In the genomic region with DNA sequence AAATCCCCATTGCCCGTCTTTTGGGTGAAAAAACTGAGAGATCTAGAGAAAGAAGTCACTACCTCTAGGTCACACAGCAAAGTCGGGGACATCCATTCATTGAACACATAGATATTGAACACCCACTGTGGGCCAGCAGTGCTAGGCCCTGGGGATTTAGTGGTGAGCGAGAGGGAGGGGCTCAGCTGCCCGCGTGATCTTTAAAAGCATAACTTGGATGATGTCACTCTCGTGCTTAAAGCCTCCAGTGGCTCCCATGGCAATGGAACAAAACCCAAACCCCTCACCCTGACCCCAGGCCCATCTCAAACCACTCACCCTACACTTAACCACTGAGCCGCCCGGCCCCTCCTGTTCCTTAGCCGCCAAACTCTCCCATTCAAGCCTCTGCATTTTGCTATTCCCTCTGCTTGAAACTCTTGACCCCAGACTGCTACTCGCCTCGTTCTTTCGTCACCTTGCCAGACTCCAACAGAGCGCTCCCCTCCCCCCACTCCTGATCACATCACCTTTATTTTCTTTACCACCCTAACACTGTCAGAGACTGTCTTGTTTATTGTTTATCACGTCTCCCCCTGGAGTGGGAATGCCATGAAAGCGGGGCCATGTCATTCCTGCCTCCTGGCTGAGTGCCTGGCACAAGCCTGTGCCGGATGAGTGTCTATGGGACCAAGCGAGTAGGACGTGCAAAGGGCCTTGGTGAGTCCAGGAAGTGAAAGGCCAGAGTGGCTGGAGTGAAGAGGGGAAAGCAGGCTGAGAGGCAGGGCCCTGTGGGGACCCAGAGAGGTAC, we compare ENCODE assay signal across 6 cellular contexts. TPM values are rescaled to one million over a fixed set of nuclear protein-coding genes. Genes with fewer than 3 reads are reported as not detected.
DNase-seq lines count a peak whose midpoint lies in the region; FAIRE-seq and TF ChIP-seq lines count a peak whose summit lies in the region.

No MANE protein-coding gene starts in this region.

- H2AK5ac ChIP-seq in neuronal stem cell (ENCODE audit: low read depth, low read length) = peak overlapping the region; percentile 74

- H3K18ac ChIP-seq in neuronal stem cell (ENCODE audit: low read length) = peak overlapping the region; percentile 48

- peak overlapping the region; percentile 97 for H2AFZ ChIP-seq in neuronal stem cell (ENCODE audit: low read length)

- H4K8ac ChIP-seq in neuronal stem cell (ENCODE audit: low read depth, low read length) = no peak overlapping the region

- peak overlapping the region; percentile 0 to 54 for H3K27ac ChIP-seq in breast epithelium
- no peak overlapping the region for H3K27ac ChIP-seq in neuronal stem cell (replicated peaks; ENCODE audit: low read length)

- TF ChIP-seq POLR2A in NB4 (IDR thresholded peaks at IDR 0.05; ENCODE audit: extremely low read depth, insufficient read length) (no peak), breast epithelium (IDR thresholded peaks at IDR 0.05) (no peak)

- no peaks in the 10 kb centered on the region for H3K27me3 ChIP-seq in breast epithelium
- peaks cover 2 to 35% (median 32%) of the 10 kb centered on the region in 3 experiments for H3K27me3 ChIP-seq in neuronal stem cell (ENCODE audit: control insufficient read depth in 3 of 3, insufficient read depth in 3 of 3, low read depth in 1 of 3, low read length in 3 of 3)

- H3K27me3 Mint-ChIP-seq in activated CD4-positive, alpha-beta T cell treated with anti-CD3 and anti-CD28 coated beads, Interleukin-2, amount 10 ng/mL, durations not matched to agents 24 days and 14 days = peaks cover 5% of the 10 kb centered on the region

- H3K14ac ChIP-seq in neuronal stem cell (ENCODE audit: low read length) = peak overlapping the region; percentile 63

- H2BK12ac ChIP-seq in neuronal stem cell (ENCODE audit: low read length) = no peak overlapping the region

- H3K9me3 ChIP-seq in breast epithelium = no peaks in the 10 kb centered on the region
- H3K9me3 ChIP-seq in neuronal stem cell (replicated peaks in 1 of 2; ENCODE audit: control insufficient read depth in 2 of 2, insufficient read depth in 1 of 2, low read depth in 1 of 2, low read length in 2 of 2) = no peaks in the 10 kb centered on the region

- no peaks in the 10 kb centered on the region for H3K9me3 Mint-ChIP-seq in activated CD4-positive, alpha-beta T cell treated with anti-CD3 and anti-CD28 coated beads, Interleukin-2, amount 10 ng/mL, durations not matched to agents 24 days and 14 days

- no peaks in the 10 kb centered on the region for H3K36me3 ChIP-seq in breast epithelium
- peaks cover 6 to 19% of the 10 kb centered on the region in 2 donors for H3K36me3 ChIP-seq in neuronal stem cell (replicated peaks in 1 of 2; ENCODE audit: control insufficient read depth in 2 of 2, insufficient read depth in 2 of 2, low read length in 2 of 2)

- H2BK15ac ChIP-seq in neuronal stem cell (ENCODE audit: low read length) = peak overlapping the region; percentile 73

- H3K79me1 ChIP-seq in neuronal stem cell (ENCODE audit: low read depth, low read length) = peaks cover 8% of the 10 kb centered on the region

- no peak for FAIRE-seq in frontal cortex (lab: Jason Lieb, UNC)

- no peak overlapping the region for H4K91ac ChIP-seq in neuronal stem cell (ENCODE audit: low read depth, low read length, poor library complexity)

- H3K36me3 Mint-ChIP-seq in activated CD4-positive, alpha-beta T cell treated with anti-CD3 and anti-CD28 coated beads, Interleukin-2, amount 10 ng/mL, durations not matched to agents 24 days and 14 days (ENCODE audit: low read depth) = peaks cover 19% of the 10 kb centered on the region

- peak; percentile 80 for DNase-seq in activated CD4-positive, alpha-beta T cell treated with anti-CD3 and anti-CD28 coated beads, Interleukin-2, amount 10 ng/mL, durations not matched to agents 24 days and 14 days
- DNase-seq in activated CD4-positive, alpha-beta T cell treated with anti-CD3 and anti-CD28 coated beads for 4 hours = no peak
- DNase-seq in NB4 (ENCODE audit: low read depth) (peak; percentile 50), breast epithelium (ENCODE audit: low spot score in 2 of 2) (no peak), neuronal stem cell (ENCODE audit: low spot score) (no peak), frontal cortex (ENCODE audit: low spot score in 2 of 2) (no peak)

- H2BK5ac ChIP-seq in neuronal stem cell (ENCODE audit: low read length) = no peak overlapping the region

- peak overlapping the region; percentile 57 for H3K23ac ChIP-seq in neuronal stem cell (ENCODE audit: low read depth, low read length, poor library complexity)

- H3K9ac ChIP-seq in neuronal stem cell (ENCODE audit: low read depth, low read length, poor library complexity) = peak overlapping the region; percentile 30

- H3K4me1 ChIP-seq in breast epithelium = peaks cover 10% of the 10 kb centered on the region in 2 donors
- peaks cover 19 to 28% of the 10 kb centered on the region in 2 donors for H3K4me1 ChIP-seq in neuronal stem cell (ENCODE audit: control insufficient read depth in 2 of 2, insufficient read depth in 1 of 2, low read depth in 1 of 2, low read length in 2 of 2)

- no peak overlapping the region for H3K4me3 ChIP-seq in NB4 (ENCODE audit: low read depth, low read length)
- H3K4me3 ChIP-seq in breast epithelium = peak overlapping the region; percentile 30 to 79 (median 58)
- peak overlapping the region; percentile 60 to 75 for H3K4me3 ChIP-seq in neuronal stem cell (ENCODE audit: low read length in 2 of 2)

- intact Hi-C loops in activated CD4-positive, alpha-beta T cell treated with anti-CD3 and anti-CD28 coated beads, Interleukin-2, amount 10 ng/mL, durations not matched to agents 24 days and 14 days (cut with micrococcal nuclease) = no loop called here
- intact Hi-C loops in breast epithelium (cut with DNase I; ENCODE audit: low total_unique reads) = no loop called here

- no CpG with 5 or more reads among the region's 18 CpGs for WGBS in neuronal stem cell (ENCODE audit: extremely low coverage in 2 of 2, insufficient read length in 2 of 2, insufficient replicate concordance in 1 of 2), 2 donors

- peak overlapping the region; percentile 70 for H3K27ac Mint-ChIP-seq in activated CD4-positive, alpha-beta T cell treated with anti-CD3 and anti-CD28 coated beads, Interleukin-2, amount 10 ng/mL, durations not matched to agents 24 days and 14 days

- no peak overlapping the region for H2BK120ac ChIP-seq in neuronal stem cell (ENCODE audit: low read depth, low read length)

- peak overlapping the region; percentile 80 for H3K4me2 ChIP-seq in neuronal stem cell (ENCODE audit: insufficient read depth, low read length, poor library complexity, severe bottlenecking)

- TF ChIP-seq CTCF in NB4 (IDR thresholded peaks at IDR 0.05; ENCODE audit: low read depth, low read length) (no peak), breast epithelium (IDR thresholded peaks at IDR 0.05) (no peak)

- peaks cover 36% of the 10 kb centered on the region for H3K4me1 Mint-ChIP-seq in activated CD4-positive, alpha-beta T cell treated with anti-CD3 and anti-CD28 coated beads, Interleukin-2, amount 10 ng/mL, durations not matched to agents 24 days and 14 days

- no peak overlapping the region for H3K4ac ChIP-seq in neuronal stem cell (ENCODE audit: low read length)

- peak overlapping the region; percentile 82 for H3K4me3 Mint-ChIP-seq in activated CD4-positive, alpha-beta T cell treated with anti-CD3 and anti-CD28 coated beads, Interleukin-2, amount 10 ng/mL, durations not matched to agents 24 days and 14 days

RNA-seq across cellular contexts. Expression of a gene that starts 0.7 kb away (rescaled TPM):
- total RNA-seq in activated CD4-positive, alpha-beta T cell treated with anti-CD3 and anti-CD28 coated beads, Interleukin-2, amount 10 ng/mL, durations not matched to agents 24 days and 14 days = 0.89 and 0.90 TPM in 2 replicates
- total RNA-seq in breast epithelium (10 to 100 TPM in 1 of 3 donors, 1 to 10 TPM in 2; 2.2 to 10.1 (median 5.2) TPM), frontal cortex (6.1 TPM)
- polyA plus RNA-seq in neuronal stem cell (2013, experiment 1 of 2) = 2.4 TPM
- polyA plus RNA-seq in neuronal stem cell (2013, experiment 2 of 2) = 2.5 TPM

RNA-seq across cellular contexts. Expression of a gene that starts 6.4 kb away (rescaled TPM):
- total RNA-seq in activated CD4-positive, alpha-beta T cell treated with anti-CD3 and anti-CD28 coated beads, Interleukin-2, amount 10 ng/mL, durations not matched to agents 24 days and 14 days = 62.7 and 65.1 TPM in 2 replicates
- 10 to 100 TPM; 10.6 to 17.4 (median 17.1) TPM for total RNA-seq in breast epithelium
- 27.5 TPM for polyA plus RNA-seq in neuronal stem cell (2013, experiment 1 of 2)
- polyA plus RNA-seq in neuronal stem cell (2013, experiment 2 of 2) = 25.3 TPM
- total RNA-seq in frontal cortex = 11.4 TPM

RNA-seq across cellular contexts. Expression of a gene that starts 14.4 kb away (rescaled TPM):
- total RNA-seq in activated CD4-positive, alpha-beta T cell treated with anti-CD3 and anti-CD28 coated beads, Interleukin-2, amount 10 ng/mL, durations not matched to agents 24 days and 14 days = 28.0 and 28.3 TPM in 2 replicates
- total RNA-seq in breast epithelium (10 to 100 TPM; 17.6 to 44.6 (median 24.0) TPM), frontal cortex (6.5 TPM)
- polyA plus RNA-seq in neuronal stem cell (2013, experiment 1 of 2) = 11.3 TPM
- polyA plus RNA-seq in neuronal stem cell (2013, experiment 2 of 2) = 12.7 TPM

RNA-seq across cellular contexts. Expression of a gene that starts 31.9 kb away (rescaled TPM):
- total RNA-seq in activated CD4-positive, alpha-beta T cell treated with anti-CD3 and anti-CD28 coated beads, Interleukin-2, amount 10 ng/mL, durations not matched to agents 24 days and 14 days = 53.3 and 61.2 TPM in 2 replicates
- total RNA-seq in breast epithelium (100 to 1,000 TPM in 2 of 3 donors, 10 to 100 TPM in 1; 61.5 to 175 (median 103) TPM), frontal cortex (28.5 TPM)
- polyA plus RNA-seq in neuronal stem cell (2013, experiment 1 of 2) = 31.0 TPM
- 30.5 TPM for polyA plus RNA-seq in neuronal stem cell (2013, experiment 2 of 2)

RNA-seq across cellular contexts. Expression of a gene that starts 49.5 kb away (rescaled TPM):
- total RNA-seq in activated CD4-positive, alpha-beta T cell treated with anti-CD3 and anti-CD28 coated beads, Interleukin-2, amount 10 ng/mL, durations not matched to agents 24 days and 14 days = 56.1 and 64.4 TPM in 2 replicates
- total RNA-seq in breast epithelium (10 to 100 TPM in 2 of 3 donors, 1 to 10 TPM in 1; 7.7 to 32.1 (median 19.7) TPM), frontal cortex (5.7 TPM)
- polyA plus RNA-seq in neuronal stem cell (2013, experiment 1 of 2) = 22.0 TPM
- polyA plus RNA-seq in neuronal stem cell (2013, experiment 2 of 2) = 22.8 TPM

Comparison
In these comparisons a context has a peak if more than half of its experiments do, and no peak if none do; other contexts are left out.
1. DNase-seq: peak in activated CD4-positive, alpha-beta T cell treated with anti-CD3 and anti-CD28 coated beads, Interleukin-2, amount 10 ng/mL, durations not matched to agents 24 days and 14 days (single experiment) and NB4 (single experiment); none in activated CD4-positive, alpha-beta T cell treated with anti-CD3 and anti-CD28 coated beads for 4 hours (0 of 2), breast epithelium (0 of 2), neuronal stem cell (single experiment) and frontal cortex (0 of 2).